In genomic region chr6:40265615-40266014, GRCh38 we compare ENCODE assay signal across 31 cellular contexts.
"Had no signal": no experiment of that assay in that cellular context is flagged by ENCODE, and none has a peak within 500 bp of the region (broad histone marks: within the 10 kb centered on the region; RNA-seq: fewer than 3 reads in every experiment).

No MANE protein-coding gene starts in this region.

- H3K27ac Mint-ChIP-seq: naive thymus-derived CD4-positive, alpha-beta T cell; natural killer cell; progenitor cell of endocrine pancreas; stimulated activated memory B cell treated with anti-CD40 and anti-IgM and Interleukin-4, amounts not matched to agents 10 μg/mL and 1 μg/mL and 100 μg/mL, for 72 hours; stimulated activated naive CD8-positive, alpha-beta T cell treated with anti-CD3 and anti-CD28 coated beads, Interleukin-15, amount 100 ng/mL, for 72 hours; type B pancreatic cell had no signal

- H3K4me1 ChIP-seq: parathyroid adenoma, psoas muscle, spleen, suprapubic skin, testis, tibial artery, transverse colon, upper lobe of right lung, uterus had no signal

- H3K4me3 Mint-ChIP-seq: naive thymus-derived CD4-positive, alpha-beta T cell; natural killer cell; nephron; stimulated activated memory B cell treated with anti-CD40 and anti-IgM and Interleukin-4, amounts not matched to agents 10 μg/mL and 1 μg/mL and 100 μg/mL, for 72 hours; stimulated activated naive CD8-positive, alpha-beta T cell treated with anti-CD3 and anti-CD28 coated beads, Interleukin-15, amount 100 ng/mL, for 72 hours; type B pancreatic cell had no signal

- H3K27me3 Mint-ChIP-seq: stimulated activated memory B cell treated with anti-CD40 and anti-IgM and Interleukin-4, amounts not matched to agents 10 μg/mL and 1 μg/mL and 100 μg/mL, for 72 hours had no signal

- H3K27me3 ChIP-seq: ovary, suprapubic skin, testis, transverse colon, upper lobe of right lung, uterus had no signal

- H3K9me3 Mint-ChIP-seq: natural killer cell, nephron, type B pancreatic cell had no signal

- H3K36me3 ChIP-seq: ovary, spleen, suprapubic skin, tibial artery, transverse colon, upper lobe of right lung, uterus had no signal

- H3K4me1 Mint-ChIP-seq: naive thymus-derived CD4-positive, alpha-beta T cell; natural killer cell; nephron; stimulated activated memory B cell treated with anti-CD40 and anti-IgM and Interleukin-4, amounts not matched to agents 10 μg/mL and 1 μg/mL and 100 μg/mL, for 72 hours; stimulated activated naive CD8-positive, alpha-beta T cell treated with anti-CD3 and anti-CD28 coated beads, Interleukin-15, amount 100 ng/mL, for 72 hours had no signal

- ATAC-seq: naive thymus-derived CD4-positive, alpha-beta T cell; natural killer cell; psoas muscle; right cardiac atrium; sciatic nerve; stimulated activated memory B cell treated with anti-CD40 and anti-IgM and Interleukin-4, amounts not matched to agents 10 μg/mL and 1 μg/mL and 100 μg/mL, for 72 hours; stimulated activated naive CD8-positive, alpha-beta T cell treated with anti-CD3 and anti-CD28 coated beads, Interleukin-15, amount 100 ng/mL, for 72 hours; stimulated activated naive CD8-positive, alpha-beta T cell treated with anti-CD3 and anti-CD28 coated beads, Interleukin-15, Interleukin-2, amounts not matched to agents 100 U/mL and 50 U/mL, for 24 hours; upper lobe of right lung had no signal

- H3K27ac ChIP-seq: ovary, parathyroid adenoma, psoas muscle, skin epidermis, spleen, suprapubic skin, testis, tibial artery, transverse colon, upper lobe of right lung, uterus had no signal

- H3K4me3 ChIP-seq: ovary, psoas muscle, skin epidermis, smooth muscle cell, spleen, suprapubic skin, testis, tibial artery, transverse colon, upper lobe of right lung, uterus had no signal

- H3K36me3 Mint-ChIP-seq: naive thymus-derived CD4-positive, alpha-beta T cell; natural killer cell; stimulated activated memory B cell treated with anti-CD40 and anti-IgM and Interleukin-4, amounts not matched to agents 10 μg/mL and 1 μg/mL and 100 μg/mL, for 72 hours; type B pancreatic cell had no signal

- H3K9ac ChIP-seq: parathyroid adenoma had no signal

- H3K9me3 ChIP-seq: ovary, psoas muscle, spleen, suprapubic skin, testis, tibial artery, transverse colon, upper lobe of right lung, uterus had no signal

- DNase-seq: naive thymus-derived CD4-positive, alpha-beta T cell; natural killer cell; occipital lobe; ovary; posterior cingulate gyrus; psoas muscle; right cardiac atrium; spleen; stimulated activated CD4-positive, alpha-beta T cell treated with anti-CD3 and anti-CD28 coated beads, Interleukin-12 subunit alpha, Interleukin-12 subunit beta, amount 100 ng/mL, for 4 hours; stimulated activated CD4-positive, alpha-beta T cell treated with anti-CD3 and anti-CD28 coated beads, Interleukin-1b, Interleukin-23, amount 100 ng/mL, for 48 hours; stimulated activated CD4-positive, alpha-beta T cell treated with anti-CD3 and anti-CD28 coated beads, Interleukin-4, amount 100 ng/mL, for 1 hour; stimulated activated CD4-positive, alpha-beta T cell treated with anti-CD3 and anti-CD28 coated beads, Interleukin-4, amount 100 ng/mL, for 4 hours; stimulated activated CD8-positive, alpha-beta memory T cell treated with anti-CD3 and anti-CD28 coated beads, Interleukin-4, amount 100 ng/mL, for 48 hours; stimulated activated naive CD4-positive, alpha-beta T cell; stimulated activated naive CD8-positive, alpha-beta T cell treated with anti-CD3 and anti-CD28 coated beads, Interleukin-15, amount 100 ng/mL, for 72 hours; stimulated activated naive CD8-positive, alpha-beta T cell treated with anti-CD3 and anti-CD28 coated beads, Interleukin-15, Interleukin-2, amounts not matched to agents 100 U/mL and 50 U/mL, for 24 hours; substantia nigra; testis; tibial artery; transverse colon; upper lobe of right lung; uterus had no signal
